In genomic region chr2:217647226-217647625, GRCh38 we compare ENCODE assay signal across 32 cellular contexts.
"Had no signal": no experiment of that assay in that cellular context is flagged by ENCODE, and none has a peak within 500 bp of the region (broad histone marks: within the 10 kb centered on the region; RNA-seq: fewer than 3 reads in every experiment).

No MANE protein-coding gene starts in this region.

- DNase-seq: Karpas-422, Kasumi-1, KG1, MG63, MV-4-11, NCI-H1048, NCI-H1092, NCI-H1092 treated with DMSO at 0.1 percent for 48 hours, NCI-H1105, NCI-H1105 treated with DMSO at 0.1 percent for 48 hours, NCI-H1417 treated with DMSO at 0.1 percent for 48 hours, NCI-H1436, NCI-H1436 treated with DMSO at 0.1 percent for 48 hours, NCI-H146, NCI-H1694, NCI-H1694 treated with DMSO at 0.1 percent for 48 hours, NCI-H187, NCI-H187 treated with DMSO at 0.1 percent for 48 hours, NCI-H1930, NCI-H2029, NCI-H2029 treated with DMSO at 0.1 percent for 48 hours, NCI-H2081, NCI-H2081 treated with DMSO at 0.1 percent for 48 hours, NCI-H2107, NCI-H2171, NCI-H2171 treated with DMSO at 0.1 percent for 48 hours, NCI-H226, NCI-H345, NCI-H446, NCI-H446 treated with DMSO at 0.1 percent for 48 hours, NCI-H510A had no signal

- H3K4me2 ChIP-seq: KMS-11 had no signal

- H3K36me3 ChIP-seq: MG63 had no signal

- H3K9me3 ChIP-seq: MG63 had no signal

- H3K9ac ChIP-seq: KMS-11 had no signal

- H3K27ac ChIP-seq: KMS-11 had no signal

- H3K27me3 ChIP-seq: MG63 had no signal

- H3K4me3 ChIP-seq: MG63 had no signal
